Comparison of ENCODE assay signal across 12 cellular contexts in genomic region chr2:199602271-199602895, GRCh38.
DNase-seq lines count a peak whose midpoint lies in the region; ATAC-seq and TF ChIP-seq lines count a peak whose summit lies in the region.
"Had no signal": no experiment of that assay in that cellular context is flagged by ENCODE, and none has a peak within 500 bp of the region (broad histone marks: within the 10 kb centered on the region; RNA-seq: fewer than 3 reads in every experiment).

No MANE protein-coding gene starts in this region.

- intact Hi-C loops in CD4-positive, alpha-beta memory T cell (cut with micrococcal nuclease), result no loop called here

- no peak overlapping the region for H3K9ac ChIP-seq in endodermal cell (ENCODE audit: extremely low read depth, low read length, poor library complexity, severe bottlenecking)

- H3K4me1 Mint-ChIP-seq in endodermal cell, result peaks cover 3% of the 10 kb centered on the region
- peaks cover 0 to 4% (median 2%) of the 10 kb centered on the region in 4 donors for H3K4me1 Mint-ChIP-seq in CD4-positive, alpha-beta memory T cell
- peaks cover 2% of the 10 kb centered on the region for H3K4me1 Mint-ChIP-seq in activated CD8-positive, alpha-beta memory T cell treated with anti-CD3 and anti-CD28 coated beads, Interleukin-2, amount 10 ng/mL, durations not matched to agents 7 days and 5 days

- TF ChIP-seq CTCF in 22Rv1 (IDR thresholded peaks at IDR 0.05) (0 out of 2 replicates have a peak, but pooled peaks have one; percentile 23), NB4 (IDR thresholded peaks at IDR 0.05; ENCODE audit: low read depth, low read length) (peak; percentile 22), endodermal cell (conservative IDR thresholded peaks at IDR 0.05) (peak; percentile 62)

- H3K4me3 ChIP-seq in NB4 (ENCODE audit: low read depth, low read length), result no peak overlapping the region
- no peak overlapping the region for H3K4me3 ChIP-seq in endodermal cell (ENCODE audit: low read length)
- no peak overlapping the region for H3K4me3 ChIP-seq in CD4-positive, alpha-beta memory T cell (ENCODE audit: low read length in 2 of 2)
- H3K4me3 ChIP-seq: vagina had no signal

- peak; percentile 60 for DNase-seq in NB4 (ENCODE audit: low read depth)
- DNase-seq in endodermal cell, result peak; percentile 77
- no peak for DNase-seq in CD4-positive, alpha-beta memory T cell
- no peak for DNase-seq in activated CD8-positive, alpha-beta memory T cell treated with anti-CD3 and anti-CD28 coated beads, Interleukin-2, amount 10 ng/mL, durations not matched to agents 7 days and 5 days
- no peak for DNase-seq in GM19238 (ENCODE audit: insufficient read length, low spot score)
- DNase-seq: activated CD4-positive, alpha-beta memory T cell treated with anti-CD3 and anti-CD28 coated beads for 36 hours; DMS153 had no signal

- peaks cover 18% of the 10 kb centered on the region for H3K27me3 ChIP-seq in endodermal cell (ENCODE audit: control insufficient read depth, insufficient read depth, low read length, poor library complexity, severe bottlenecking)
- no peaks in the 10 kb centered on the region for H3K27me3 ChIP-seq in CD4-positive, alpha-beta memory T cell (ENCODE audit: insufficient read depth, low read length)
- H3K27me3 ChIP-seq: vagina had no signal

- no peaks in the 10 kb centered on the region for H3K4me1 ChIP-seq in endodermal cell (ENCODE audit: control insufficient read depth, insufficient read depth, low read length)
- no peaks in the 10 kb centered on the region for H3K4me1 ChIP-seq in CD4-positive, alpha-beta memory T cell (ENCODE audit: insufficient read depth, low read length)
- H3K4me1 ChIP-seq: vagina had no signal

- H3K27ac ChIP-seq in 22Rv1 (no peak overlapping the region), endodermal cell (ENCODE audit: low read depth, low read length) (no peak overlapping the region)
- H3K27ac ChIP-seq in CD4-positive, alpha-beta memory T cell (ENCODE audit: low read depth, low read length), result no peak overlapping the region
- H3K27ac ChIP-seq: epithelial cell of prostate, vagina had no signal

- 59 to 80% methylated on average over 2 to 6 of the region's 6 CpGs for WGBS in endodermal cell (ENCODE audit: insufficient coverage in 1 of 2, insufficient read length in 1 of 2), 2 experiments

- POLR2A ChIA-PET in CD4-positive, alpha-beta memory T cell (lab: Charles Lee; ENCODE audit: partially characterized antibody), result no interaction called here

- H3K27ac Mint-ChIP-seq in endodermal cell, result no peak overlapping the region
- H3K27ac Mint-ChIP-seq in CD4-positive, alpha-beta memory T cell, result no peak overlapping the region
- H3K27ac Mint-ChIP-seq in activated CD8-positive, alpha-beta memory T cell treated with anti-CD3 and anti-CD28 coated beads, Interleukin-2, amount 10 ng/mL, durations not matched to agents 7 days and 5 days, result no peak overlapping the region
- H3K27ac Mint-ChIP-seq: activated CD4-positive, alpha-beta memory T cell treated with anti-CD3 and anti-CD28 coated beads for 36 hours had no signal

- CTCF ChIA-PET in CD4-positive, alpha-beta memory T cell (lab: Charles Lee; ENCODE audit: partially characterized antibody), result no interaction called here
- CTCF ChIA-PET in activated CD8-positive, alpha-beta memory T cell treated with anti-CD3 and anti-CD28 coated beads, Interleukin-2, amount 10 ng/mL, durations not matched to agents 7 days and 5 days (lab: Charles Lee), result interaction anchor here (1.0 kb wide), 1 partner anchor 52 kb away, joined by 3 read pairs; no protein-coding TSS in a partner anchor

- H3K9me3 ChIP-seq in endodermal cell (ENCODE audit: control insufficient read depth, low read length), result no peaks in the 10 kb centered on the region
- H3K9me3 ChIP-seq in CD4-positive, alpha-beta memory T cell (ENCODE audit: control insufficient read depth in 1 of 2, low read length in 2 of 2), result no peaks in the 10 kb centered on the region
- H3K9me3 ChIP-seq: vagina had no signal

- no peak overlapping the region for H3K4me3 Mint-ChIP-seq in endodermal cell
- peak overlapping the region in 1 of 8 donors; percentile 23 for H3K4me3 Mint-ChIP-seq in CD4-positive, alpha-beta memory T cell
- H3K4me3 Mint-ChIP-seq in activated CD8-positive, alpha-beta memory T cell treated with anti-CD3 and anti-CD28 coated beads, Interleukin-2, amount 10 ng/mL, durations not matched to agents 7 days and 5 days, result no peak overlapping the region
- H3K4me3 Mint-ChIP-seq: activated CD4-positive, alpha-beta memory T cell treated with anti-CD3 and anti-CD28 coated beads for 36 hours had no signal

- ATAC-seq in GM19351 (IDR thresholded peaks at IDR 0.05; ENCODE audit: unreplicated experiment) (peak; percentile 57), HG03378 (IDR thresholded peaks at IDR 0.05; ENCODE audit: unreplicated experiment) (no peak)
- ATAC-seq in activated CD8-positive, alpha-beta memory T cell treated with anti-CD3 and anti-CD28 coated beads, Interleukin-2, amount 10 ng/mL, durations not matched to agents 7 days and 5 days, result no peak

- no peak for TF ChIP-seq POLR2A in NB4 (IDR thresholded peaks at IDR 0.05; ENCODE audit: extremely low read depth, insufficient read length)

- peaks cover 41% of the 10 kb centered on the region for H3K27me3 Mint-ChIP-seq in endodermal cell (ENCODE audit: insufficient read depth)
- H3K27me3 Mint-ChIP-seq in CD4-positive, alpha-beta memory T cell, result peaks cover 0 to 19% of the 10 kb centered on the region in 2 donors
- peaks cover 25% of the 10 kb centered on the region for H3K27me3 Mint-ChIP-seq in activated CD8-positive, alpha-beta memory T cell treated with anti-CD3 and anti-CD28 coated beads, Interleukin-2, amount 10 ng/mL, durations not matched to agents 7 days and 5 days

- H3K9me3 Mint-ChIP-seq in endodermal cell, result no peaks in the 10 kb centered on the region
- H3K9me3 Mint-ChIP-seq in CD4-positive, alpha-beta memory T cell, result no peaks in the 10 kb centered on the region
- no peaks in the 10 kb centered on the region for H3K9me3 Mint-ChIP-seq in activated CD8-positive, alpha-beta memory T cell treated with anti-CD3 and anti-CD28 coated beads, Interleukin-2, amount 10 ng/mL, durations not matched to agents 7 days and 5 days (ENCODE audit: low read depth)
- H3K9me3 Mint-ChIP-seq: activated CD4-positive, alpha-beta memory T cell treated with anti-CD3 and anti-CD28 coated beads for 36 hours had no signal

- no peaks in the 10 kb centered on the region for H3K36me3 Mint-ChIP-seq in endodermal cell (ENCODE audit: low read depth)
- no peaks in the 10 kb centered on the region for H3K36me3 Mint-ChIP-seq in CD4-positive, alpha-beta memory T cell
- no peaks in the 10 kb centered on the region for H3K36me3 Mint-ChIP-seq in activated CD8-positive, alpha-beta memory T cell treated with anti-CD3 and anti-CD28 coated beads, Interleukin-2, amount 10 ng/mL, durations not matched to agents 7 days and 5 days
- H3K36me3 Mint-ChIP-seq: activated CD4-positive, alpha-beta memory T cell treated with anti-CD3 and anti-CD28 coated beads for 36 hours had no signal

- H3K36me3 ChIP-seq in endodermal cell (ENCODE audit: control insufficient read depth, insufficient read depth, low read length), result no peaks in the 10 kb centered on the region
- no peaks in the 10 kb centered on the region for H3K36me3 ChIP-seq in CD4-positive, alpha-beta memory T cell (ENCODE audit: insufficient read depth, low read length)
- H3K36me3 ChIP-seq: vagina had no signal

Comparison
In these comparisons a context has a peak if more than half of its experiments do, and no peak if none do; other contexts are left out.
1. DNase-seq: peak in NB4 (single experiment) and endodermal cell (single experiment); none in CD4-positive, alpha-beta memory T cell (0 of 5), activated CD8-positive, alpha-beta memory T cell treated with anti-CD3 and anti-CD28 coated beads, Interleukin-2, amount 10 ng/mL, durations not matched to agents 7 days and 5 days (single experiment) and GM19238 (single experiment).
2. Peak in every context shown above with its lines, with median percentiles within 50 percentile points of each other: CTCF ChIP-seq.